ENCODE assay signal across 34 cellular contexts in genomic region chr3:169339386-169339785, GRCh38.
"Had no signal": no experiment of that assay in that cellular context is flagged by ENCODE, and none has a peak within 500 bp of the region (broad histone marks: within the 10 kb centered on the region; RNA-seq: fewer than 3 reads in every experiment).

No MANE protein-coding gene starts in this region.

- DNase-seq: Karpas-422, Kasumi-1, MG63, MM.1S, MV-4-11, NCI-H1048, NCI-H1092, NCI-H1092 treated with DMSO at 0.1 percent for 48 hours, NCI-H1105, NCI-H1105 treated with DMSO at 0.1 percent for 48 hours, NCI-H1417, NCI-H1417 treated with DMSO at 0.1 percent for 48 hours, NCI-H1436, NCI-H1436 treated with DMSO at 0.1 percent for 48 hours, NCI-H146, NCI-H1694, NCI-H1694 treated with DMSO at 0.1 percent for 48 hours, NCI-H187, NCI-H187 treated with DMSO at 0.1 percent for 48 hours, NCI-H1930, NCI-H2029, NCI-H2029 treated with DMSO at 0.1 percent for 48 hours, NCI-H2081, NCI-H2081 treated with DMSO at 0.1 percent for 48 hours, NCI-H2107, NCI-H2171, NCI-H2171 treated with DMSO at 0.1 percent for 48 hours, NCI-H2227 treated with DMSO at 0.1 percent for 48 hours, NCI-H226, NCI-H345, NCI-H446, NCI-H446 treated with DMSO at 0.1 percent for 48 hours, NCI-H510A, NCI-H510A treated with DMSO at 0.1 percent for 48 hours had no signal

- H3K4me3 ChIP-seq: MG63 had no signal

- H3K27me3 ChIP-seq: MG63 had no signal

- H3K36me3 ChIP-seq: MG63 had no signal

- H3K9me3 ChIP-seq: MG63 had no signal
